Comparison of ENCODE assay signal across 8 cellular contexts in the genomic region with DNA sequence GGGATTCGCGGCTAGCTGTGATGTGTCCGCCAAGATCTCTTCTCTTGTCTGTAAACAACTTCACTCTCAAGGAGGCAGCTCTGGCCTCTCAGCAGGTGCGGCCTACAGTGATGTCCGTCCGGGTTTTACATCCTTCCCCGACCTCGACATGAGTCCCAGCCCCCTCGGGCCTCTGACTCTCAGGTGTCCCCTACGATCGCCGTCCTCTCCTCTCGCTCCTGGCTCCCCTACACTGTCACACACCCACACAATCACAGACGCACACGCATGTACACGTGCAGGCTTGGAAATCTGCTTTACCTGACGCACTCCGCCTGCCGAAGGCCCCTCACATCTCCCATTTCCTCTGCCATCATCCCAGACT.
DNase-seq lines count a peak whose midpoint lies in the region; ATAC-seq lines count a peak whose summit lies in the region.

No MANE protein-coding gene starts in this region.

- H3K27me3 ChIP-seq in adipocyte (replicated peaks; ENCODE audit: control insufficient read depth, insufficient read depth, low read length) (peaks cover 3% of the 10 kb centered on the region), stomach smooth muscle (ENCODE audit: control insufficient read depth in 1 of 2, insufficient read depth in 2 of 2, low read length in 2 of 2) (no peaks in the 10 kb centered on the region)

- peaks cover 15% of the 10 kb centered on the region for H3K4me1 Mint-ChIP-seq in stimulated activated naive CD8-positive, alpha-beta T cell treated with anti-CD3 and anti-CD28 coated beads, Interleukin-15, Interleukin-2, amounts not matched to agents 100 ng/mL and 50 ng/mL, for 24 hours (ENCODE audit: low read depth)

- H3K4me3 ChIP-seq in adipocyte (ENCODE audit: low read length) (peak overlapping the region; percentile 93), stomach smooth muscle (ENCODE audit: low read length in 2 of 2) (peak overlapping the region; percentile 85 to 86)

- H3K36me3 Mint-ChIP-seq in stimulated activated naive CD8-positive, alpha-beta T cell treated with anti-CD3 and anti-CD28 coated beads, Interleukin-15, Interleukin-2, amounts not matched to agents 100 ng/mL and 50 ng/mL, for 24 hours (ENCODE audit: low read depth), result no peaks in the 10 kb centered on the region

- no peaks in the 10 kb centered on the region for H3K27me3 Mint-ChIP-seq in stimulated activated naive CD8-positive, alpha-beta T cell treated with anti-CD3 and anti-CD28 coated beads, Interleukin-15, Interleukin-2, amounts not matched to agents 100 ng/mL and 50 ng/mL, for 24 hours

- peak overlapping the region; percentile 81 for H3K27ac Mint-ChIP-seq in stimulated activated naive CD8-positive, alpha-beta T cell treated with anti-CD3 and anti-CD28 coated beads, Interleukin-15, Interleukin-2, amounts not matched to agents 100 ng/mL and 50 ng/mL, for 24 hours

- no peak for DNase-seq in stimulated activated naive CD8-positive, alpha-beta T cell treated with anti-CD3 and anti-CD28 coated beads, Interleukin-15, Interleukin-2, amounts not matched to agents 100 U/mL and 50 U/mL, for 24 hours
- no peak for DNase-seq in adipocyte (ENCODE audit: low read depth)
- peak; percentile 55 for DNase-seq in inferior parietal cortex (ENCODE audit: extremely low spot score)
- DNase-seq in NCI-H446 treated with DMSO at 0.1 percent for 48 hours (lab: John Stamatoyannopoulos, UW), result no peak

- H3K4me3 Mint-ChIP-seq in stimulated activated naive CD8-positive, alpha-beta T cell treated with anti-CD3 and anti-CD28 coated beads, Interleukin-15, Interleukin-2, amounts not matched to agents 100 ng/mL and 50 ng/mL, for 24 hours, result peak overlapping the region; percentile 88

- peak overlapping the region; percentile 71 for H3K27ac ChIP-seq in stomach smooth muscle (ENCODE audit: low read length)

- H3K9ac ChIP-seq in adipocyte (ENCODE audit: low read length) (peak overlapping the region; percentile 79), stomach smooth muscle (ENCODE audit: low read length in 2 of 2) (peak overlapping the region; percentile 95)

- H3K4me1 ChIP-seq in adipocyte (ENCODE audit: control insufficient read depth, insufficient read depth, low read length), result peaks cover 9% of the 10 kb centered on the region
- H3K4me1 ChIP-seq in stomach smooth muscle (ENCODE audit: control insufficient read depth, insufficient read depth, low read length), result peaks cover 14% of the 10 kb centered on the region

- ATAC-seq in stimulated activated naive CD8-positive, alpha-beta T cell treated with anti-CD3 and anti-CD28 coated beads, Interleukin-15, Interleukin-2, amounts not matched to agents 100 U/mL and 50 U/mL, for 24 hours, result no peak
- ATAC-seq in GM18870 (IDR thresholded peaks at IDR 0.05; ENCODE audit: unreplicated experiment), result no peak
- no peak for ATAC-seq in HG02973 (IDR thresholded peaks at IDR 0.05; ENCODE audit: unreplicated experiment)

- H3K9me3 ChIP-seq in adipocyte (ENCODE audit: control insufficient read depth, low read length) (no peaks in the 10 kb centered on the region), stomach smooth muscle (ENCODE audit: control insufficient read depth in 2 of 2, low read length in 2 of 2) (no peaks in the 10 kb centered on the region)

- no peaks in the 10 kb centered on the region for H3K36me3 ChIP-seq in adipocyte (ENCODE audit: control insufficient read depth, insufficient read depth, low read length, severe bottlenecking)
- no peaks in the 10 kb centered on the region for H3K36me3 ChIP-seq in stomach smooth muscle (ENCODE audit: control insufficient read depth in 2 of 2, insufficient read depth in 2 of 2, low read length in 2 of 2)

- H3K9me3 Mint-ChIP-seq in stimulated activated naive CD8-positive, alpha-beta T cell treated with anti-CD3 and anti-CD28 coated beads, Interleukin-15, Interleukin-2, amounts not matched to agents 100 ng/mL and 50 ng/mL, for 24 hours, result no peaks in the 10 kb centered on the region
